In the genomic region with DNA sequence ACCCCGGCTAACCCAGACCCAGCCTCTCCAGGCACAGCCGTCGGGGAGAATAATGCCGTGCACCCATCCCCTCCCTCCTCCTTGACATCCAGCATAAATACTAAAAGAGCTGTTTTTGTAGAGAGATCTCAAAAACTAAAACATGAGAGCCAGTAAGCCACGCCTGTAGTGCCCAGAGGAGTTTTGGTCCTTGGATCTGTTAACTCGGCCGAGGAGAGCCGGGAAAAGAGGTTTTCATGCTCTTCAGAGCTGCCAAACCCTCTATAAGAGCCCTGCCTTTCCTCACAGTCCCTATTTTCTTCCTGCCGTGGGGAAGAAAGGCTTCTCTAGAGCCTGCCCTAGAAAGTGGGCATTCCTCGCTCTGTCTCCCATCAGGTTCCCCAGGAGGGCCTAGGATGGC, we compare ENCODE assay signal across 25 cellular contexts. TPM values are rescaled to one million over a fixed set of nuclear protein-coding genes. Genes with fewer than 3 reads are reported as not detected.
"Had no signal": no experiment of that assay in that cellular context is flagged by ENCODE, and none has a peak within 500 bp of the region (broad histone marks: within the 10 kb centered on the region; RNA-seq: fewer than 3 reads in every experiment).

No MANE protein-coding gene starts in this region.

- H3K4me3 Mint-ChIP-seq: natural killer cell; nephron; neural progenitor cell; stimulated activated memory B cell treated with anti-CD40 and anti-IgM and Interleukin-4, amounts not matched to agents 10 μg/mL and 1 μg/mL and 100 μg/mL, for 72 hours; stimulated activated naive CD8-positive, alpha-beta T cell treated with anti-CD3 and anti-CD28 coated beads, Interleukin-15, amount 100 ng/mL, for 72 hours had no signal

- DNase-seq: natural killer cell; occipital lobe; ovary; psoas muscle; right lobe of liver; sigmoid colon; small intestine; stimulated activated CD4-positive, alpha-beta T cell treated with anti-CD3 and anti-CD28 coated beads, Interleukin-15, amount 100 ng/mL, for 24 hours; stimulated activated CD4-positive, alpha-beta T cell treated with anti-CD3 and anti-CD28 coated beads, Interleukin-2, amount 100 ng/mL, for 24 hours; stimulated activated CD4-positive, alpha-beta T cell treated with anti-CD3 and anti-CD28 coated beads, Interleukin-2, amount 100 ng/mL, for 48 hours; stimulated activated CD4-positive, alpha-beta T cell treated with anti-CD3 and anti-CD28 coated beads, Interleukin-4, amount 100 ng/mL, for 24 hours; stimulated activated naive CD4-positive, alpha-beta T cell; stimulated activated naive CD8-positive, alpha-beta T cell treated with anti-CD3 and anti-CD28 coated beads, Interleukin-15, amount 100 ng/mL, for 72 hours; stimulated activated naive CD8-positive, alpha-beta T cell treated with anti-CD3 and anti-CD28 coated beads, Interleukin-15, Interleukin-2, amounts not matched to agents 100 U/mL and 50 U/mL, for 24 hours; testis; trophoblast cell had no signal

- ATAC-seq: natural killer cell; right lobe of liver; stimulated activated memory B cell treated with anti-CD40 and anti-IgM and Interleukin-4, amounts not matched to agents 10 μg/mL and 1 μg/mL and 100 μg/mL, for 72 hours; stimulated activated naive CD8-positive, alpha-beta T cell treated with anti-CD3 and anti-CD28 coated beads, Interleukin-15, amount 100 ng/mL, for 72 hours; stimulated activated naive CD8-positive, alpha-beta T cell treated with anti-CD3 and anti-CD28 coated beads, Interleukin-15, Interleukin-2, amounts not matched to agents 100 U/mL and 50 U/mL, for 24 hours had no signal

- H3K9me3 ChIP-seq: ovary, psoas muscle, right lobe of liver, sigmoid colon, suprapubic skin, testis, tibial nerve, upper lobe of left lung, vagina had no signal

- H3K27me3 Mint-ChIP-seq: progenitor cell of endocrine pancreas; stimulated activated memory B cell treated with anti-CD40 and anti-IgM and Interleukin-4, amounts not matched to agents 10 μg/mL and 1 μg/mL and 100 μg/mL, for 72 hours; stimulated activated naive CD8-positive, alpha-beta T cell treated with anti-CD3 and anti-CD28 coated beads, Interleukin-15, amount 100 ng/mL, for 72 hours had no signal

- H3K4me3 ChIP-seq: neural progenitor cell, ovary, psoas muscle, right lobe of liver, sigmoid colon, suprapubic skin, testis, tibial nerve, upper lobe of left lung, vagina had no signal

- H3K36me3 Mint-ChIP-seq: natural killer cell had no signal

- H3K9me3 Mint-ChIP-seq: natural killer cell; nephron; neural progenitor cell; stimulated activated memory B cell treated with anti-CD40 and anti-IgM and Interleukin-4, amounts not matched to agents 10 μg/mL and 1 μg/mL and 100 μg/mL, for 72 hours; stimulated activated naive CD8-positive, alpha-beta T cell treated with anti-CD3 and anti-CD28 coated beads, Interleukin-15, amount 100 ng/mL, for 72 hours had no signal

- H3K4me1 ChIP-seq: neural progenitor cell, parathyroid adenoma, psoas muscle, right lobe of liver, suprapubic skin, testis, vagina had no signal

- H3K27ac ChIP-seq: neural progenitor cell, ovary, parathyroid adenoma, psoas muscle, right lobe of liver, sigmoid colon, suprapubic skin, testis, tibial nerve, upper lobe of left lung, vagina had no signal

- H3K4me1 Mint-ChIP-seq: stimulated activated memory B cell treated with anti-CD40 and anti-IgM and Interleukin-4, amounts not matched to agents 10 μg/mL and 1 μg/mL and 100 μg/mL, for 72 hours had no signal

- H3K27ac Mint-ChIP-seq: natural killer cell; nephron; neural progenitor cell; progenitor cell of endocrine pancreas; stimulated activated memory B cell treated with anti-CD40 and anti-IgM and Interleukin-4, amounts not matched to agents 10 μg/mL and 1 μg/mL and 100 μg/mL, for 72 hours; stimulated activated naive CD8-positive, alpha-beta T cell treated with anti-CD3 and anti-CD28 coated beads, Interleukin-15, amount 100 ng/mL, for 72 hours had no signal

- H3K36me3 ChIP-seq: neural progenitor cell, ovary, right lobe of liver had no signal

- H3K27me3 ChIP-seq: neural progenitor cell, ovary, right lobe of liver, sigmoid colon, suprapubic skin, testis, tibial nerve, upper lobe of left lung, vagina had no signal

RNA-seq across cellular contexts. Expression of a gene that starts 53.4 kb away (rescaled TPM):
- total RNA-seq: natural killer cell, vagina had no signal
